Comparison of ENCODE assay signal across 17 cellular contexts in the genomic region with DNA sequence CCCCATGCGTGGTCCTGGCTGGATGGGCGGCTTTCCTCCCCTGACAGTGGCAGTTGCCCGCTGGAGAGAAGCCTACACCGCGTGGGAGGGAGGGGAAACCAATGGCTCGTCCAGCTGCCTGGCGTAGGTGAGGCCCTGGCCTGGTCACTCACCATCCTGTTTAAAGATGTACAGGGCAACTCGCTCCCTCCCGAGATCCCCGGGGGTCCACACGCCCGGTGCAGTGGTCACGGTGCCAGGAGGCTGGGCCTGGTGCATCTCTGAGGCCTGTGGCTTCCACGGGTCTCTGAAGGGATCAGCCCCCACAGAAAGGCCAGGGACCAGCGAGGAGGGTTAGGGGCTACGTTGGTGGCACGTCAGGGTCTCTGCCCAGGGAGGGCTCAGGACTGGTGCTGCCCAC.
DNase-seq lines count a peak whose midpoint lies in the region; ATAC-seq and TF ChIP-seq lines count a peak whose summit lies in the region.
"Had no signal": no experiment of that assay in that cellular context is flagged by ENCODE, and none has a peak within 500 bp of the region (broad histone marks: within the 10 kb centered on the region; RNA-seq: fewer than 3 reads in every experiment).

No MANE protein-coding gene starts in this region.

- no peak overlapping the region for H3K4me3 Mint-ChIP-seq in stimulated activated memory B cell treated with anti-CD40 and anti-IgM and Interleukin-4, amounts not matched to agents 10 μg/mL and 1 μg/mL and 100 μg/mL, for 72 hours

- no peaks in the 10 kb centered on the region for H3K79me2 ChIP-seq in hepatocyte

- H3K4me1 Mint-ChIP-seq in stimulated activated memory B cell treated with anti-CD40 and anti-IgM and Interleukin-4, amounts not matched to agents 10 μg/mL and 1 μg/mL and 100 μg/mL, for 72 hours = peaks cover 74% of the 10 kb centered on the region

- H3K36me3 Mint-ChIP-seq in stimulated activated memory B cell treated with anti-CD40 and anti-IgM and Interleukin-4, amounts not matched to agents 10 μg/mL and 1 μg/mL and 100 μg/mL, for 72 hours = peaks cover 13% of the 10 kb centered on the region

- no peak overlapping the region for H3K4me3 ChIP-seq in HEK293 (ENCODE audit: low read depth, low read length)
- H3K4me3 ChIP-seq in NT2/D1 (ENCODE audit: insufficient read length, low read depth) = no peak overlapping the region
- no peak overlapping the region for H3K4me3 ChIP-seq in hepatocyte
- H3K4me3 ChIP-seq: SJSA1 had no signal

- H3K27me3 Mint-ChIP-seq in stimulated activated memory B cell treated with anti-CD40 and anti-IgM and Interleukin-4, amounts not matched to agents 10 μg/mL and 1 μg/mL and 100 μg/mL, for 72 hours = no peaks in the 10 kb centered on the region

- H3K4me2 ChIP-seq in hepatocyte = no peak overlapping the region

- no peak overlapping the region for H2AFZ ChIP-seq in hepatocyte

- POLR2A ChIA-PET in HEK293 (lab: Yijun Ruan, JAX) = no interaction called here

- H3K9me3 Mint-ChIP-seq in stimulated activated memory B cell treated with anti-CD40 and anti-IgM and Interleukin-4, amounts not matched to agents 10 μg/mL and 1 μg/mL and 100 μg/mL, for 72 hours = no peaks in the 10 kb centered on the region

- no peaks in the 10 kb centered on the region for H3K9me3 ChIP-seq in HEK293 (ENCODE audit: control insufficient read depth, insufficient read depth, low read depth, low read length)
- H3K9me3 ChIP-seq in NT2/D1 (ENCODE audit: insufficient read depth, low read length) = no peaks in the 10 kb centered on the region
- no peaks in the 10 kb centered on the region for H3K9me3 ChIP-seq in hepatocyte (ENCODE audit: low read depth)
- H3K9me3 ChIP-seq: SJSA1 had no signal

- H3K27ac Mint-ChIP-seq in stimulated activated memory B cell treated with anti-CD40 and anti-IgM and Interleukin-4, amounts not matched to agents 10 μg/mL and 1 μg/mL and 100 μg/mL, for 72 hours = peak overlapping the region; percentile 99

- ATAC-seq in stimulated activated memory B cell treated with anti-CD40 and anti-IgM and Interleukin-4, amounts not matched to agents 10 μg/mL and 1 μg/mL and 100 μg/mL, for 72 hours = no peak
- no peak for ATAC-seq in GM21529 (IDR thresholded peaks at IDR 0.05; ENCODE audit: unreplicated experiment)
- ATAC-seq: HCT116 had no signal

- H3K9ac ChIP-seq in NT2/D1 (ENCODE audit: insufficient read length, low read depth) = peak overlapping the region; percentile 26

- H3K4me1 ChIP-seq in HEK293 (ENCODE audit: control insufficient read depth, insufficient read depth, low read length) (no peaks in the 10 kb centered on the region; the same call in 1 of the 2 replicates), NT2/D1 (ENCODE audit: insufficient read depth, insufficient read length) (peaks cover 52% of the 10 kb centered on the region), hepatocyte (ENCODE audit: insufficient read depth) (peaks cover 51% of the 10 kb centered on the region)
- H3K4me1 ChIP-seq: SJSA1 had no signal

- 87% methylated on average over 17 of the region's 17 CpGs for WGBS in hepatocyte (ENCODE audit: low lambda C conversion rate, missing lambda C conversion rate)

- TF ChIP-seq CTCF in HEK293 (tag by site-specific recombination; IDR thresholded peaks at IDR 0.05) (no peak), hepatocyte (IDR thresholded peaks at IDR 0.05; ENCODE audit: poor library complexity) (no peak)

- no peak overlapping the region for H3K27ac ChIP-seq in HEK293 (ENCODE audit: extremely low read depth, low read depth, low read length)
- peak overlapping the region; percentile 66 for H3K27ac ChIP-seq in hepatocyte
- H3K27ac ChIP-seq: SJSA1 had no signal

- H3K9me2 ChIP-seq in hepatocyte (replicated peaks; ENCODE audit: insufficient read depth) = no peaks in the 10 kb centered on the region

- DNase-seq in NT2/D1 (ENCODE audit: low read depth, low spot score) (no peak), hepatocyte (ENCODE audit: low spot score) (no peak), NCI-H526 treated with DMSO at 0.1 percent for 48 hours (lab: John Stamatoyannopoulos, UW) (no peak), COLO829 (ENCODE audit: low spot score) (no peak)
- DNase-seq: C1 segment of cervical spinal cord; COR-L47; DMS153; Kasumi-1; NCI-H1436; NCI-H2081; NCI-H524; NK-92 treated with Interleukin-12 subunit alpha and Interleukin-12 subunit beta, amount 100 ng/mL, for 24 hours had no signal

- peaks cover 0 to 20% of the 10 kb centered on the region in 2 experiments; a peak in 1 of 3 replicates for H3K36me3 ChIP-seq in HEK293 (ENCODE audit: control insufficient read depth in 2 of 2, insufficient read depth in 1 of 2, low read length in 2 of 2)
- peaks cover 29% of the 10 kb centered on the region for H3K36me3 ChIP-seq in NT2/D1 (ENCODE audit: insufficient read depth, insufficient read length, low read length)
- no peaks in the 10 kb centered on the region for H3K36me3 ChIP-seq in hepatocyte (replicated peaks; ENCODE audit: insufficient read depth, low read depth)

- H4K20me1 ChIP-seq in hepatocyte (ENCODE audit: insufficient read depth, poor library complexity, severe bottlenecking) = no peaks in the 10 kb centered on the region

- CTCF ChIA-PET in HEK293 (lab: Yijun Ruan, JAX) = no interaction called here

- H3K27me3 ChIP-seq in NT2/D1 (ENCODE audit: insufficient read depth, insufficient read length) (no peaks in the 10 kb centered on the region), hepatocyte (no peaks in the 10 kb centered on the region)
- H3K27me3 ChIP-seq: SJSA1 had no signal

TF ChIP-seq in HEK293, 187 proteins besides CTCF, POLR2A, EP300 and RAD21:
- TF ChIP-seq ZFHX2 (tag by site-specific recombination; conservative IDR thresholded peaks at IDR 0.05) = peak; percentile 47
- no peak for TF ChIP-seq ZNF112 (tag by site-specific recombination; IDR thresholded peaks at IDR 0.05)
